In the genomic region with DNA sequence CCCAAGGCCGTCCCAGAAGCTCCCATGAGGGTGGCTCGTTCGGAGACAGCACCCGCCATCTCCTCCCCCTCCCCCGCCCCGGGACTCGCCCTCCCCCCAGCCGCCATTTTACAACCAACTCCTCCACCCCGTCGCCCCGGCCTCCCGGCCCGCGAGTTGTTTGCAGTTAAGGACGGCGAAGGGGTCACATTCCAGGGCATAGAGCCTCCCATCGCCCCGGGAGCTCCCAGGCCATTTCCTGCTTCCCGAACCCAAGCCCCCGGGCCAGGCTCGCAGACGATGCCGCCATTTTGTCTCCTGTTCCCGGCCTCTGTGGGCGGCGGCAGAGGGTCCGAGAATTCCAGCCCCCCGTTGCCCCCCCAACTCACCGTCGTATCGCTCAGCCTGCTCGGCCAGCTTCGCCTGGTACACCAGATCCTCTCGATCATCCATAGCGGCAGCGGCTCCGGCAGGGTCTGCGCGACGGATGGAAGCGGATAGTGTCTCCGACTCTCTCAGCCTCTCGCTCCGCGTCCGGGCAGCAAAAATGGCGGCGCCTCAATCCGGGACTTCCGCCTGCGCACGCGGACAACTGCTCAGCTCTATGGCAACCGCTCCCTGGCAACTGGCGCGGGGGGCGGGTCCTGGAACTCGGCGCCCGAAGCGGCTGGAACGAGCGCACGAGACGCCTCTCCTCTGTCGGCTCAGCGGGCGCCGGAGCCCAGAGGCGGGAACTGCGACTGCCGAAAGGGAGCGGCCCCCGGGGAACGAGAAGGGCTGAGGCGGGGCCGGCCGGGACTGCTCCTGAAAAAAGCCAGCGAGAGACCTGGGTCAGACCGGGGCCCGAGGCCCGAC, we compare ENCODE assay signal across 8 cellular contexts. TPM values are rescaled to one million over a fixed set of nuclear protein-coding genes. Genes with fewer than 3 reads are reported as not detected.
DNase-seq lines count a peak whose midpoint lies in the region; ATAC-seq and TF ChIP-seq lines count a peak whose summit lies in the region.

TSS of gene YWHAE (minus strand) at position 544 of the 834 bp plus-strand sequence. CDS start at position 432, 112 bp downstream.

- peak within 1 kb of the TSS; percentile 78 for H3K4me3 ChIP-seq in BJ (ENCODE audit: low read depth, low read length)

- no peak for TF ChIP-seq CTCF in BJ (IDR thresholded peaks at IDR 0.05; ENCODE audit: insufficient read depth, low read depth, low read length)

- no peaks in the 10 kb centered on the region for H3K27me3 ChIP-seq in BJ (ENCODE audit: control insufficient read depth, insufficient read depth, low read length)

- POLR2A ChIA-PET in BJ (lab: Charles Lee), result interaction anchor here (0.6 kb wide), 1 partner anchor 20 kb away, joined by 5 read pairs; no protein-coding TSS in a partner anchor

- peak; percentile 71 for ATAC-seq in GM19328 (IDR thresholded peaks at IDR 0.05; ENCODE audit: unreplicated experiment)
- ATAC-seq in HG03520 (IDR thresholded peaks at IDR 0.05; ENCODE audit: unreplicated experiment), result peak; percentile 94
- peak; percentile 96 for ATAC-seq in left lobe of liver

- H3K36me3 ChIP-seq in BJ (ENCODE audit: control insufficient read depth, insufficient read depth, low read length), result no peaks in the 10 kb centered on the region; the same call in 1 of the 2 replicates

- DNase-seq in BJ (ENCODE audit: low read depth), result peak; percentile 63
- peak; percentile 96 for DNase-seq in NCI-H69 (lab: John Stamatoyannopoulos, UW)
- peak; percentile 96 for DNase-seq in activated CD4-positive, alpha-beta T cell treated with anti-CD3 and anti-CD28 coated beads, Interleukin-2, amount 50 U/mL, for 1 hour
- peak; percentile 95 for DNase-seq in dedifferentiated amniotic fluid mesenchymal stem cell (ENCODE audit: extremely low spot score)
- DNase-seq in left lobe of liver (ENCODE audit: low spot score), result peak; percentile 99
- peak; percentile 97 for DNase-seq in stimulated activated CD4-positive, alpha-beta T cell treated with anti-CD3 and anti-CD28 coated beads, Interleukin-2, amount 100 ng/mL, for 4 hours (ENCODE audit: low read depth)

- CTCF ChIA-PET in BJ (lab: Yijun Ruan, JAX), result interaction anchor here (0.7 to 1.5 kb wide), 4 partner anchors 9 to 269 kb away, joined by 3 to 5 read pairs (median 4); no protein-coding TSS in a partner anchor

RNA-seq across cellular contexts. Expression of gene YWHAE, which starts in this region (rescaled TPM):
- 618 and 665 TPM in 2 replicates for polyA plus RNA-seq in BJ (2011; rRNA removed)
- 294 and 497 TPM in 2 replicates for polyA minus RNA-seq in BJ (2011; rRNA and poly(A)+ RNA removed)
- 174 TPM for total RNA-seq in left lobe of liver

Comparison
In these comparisons a context has a peak if more than half of its experiments do, and no peak if none do; other contexts are left out.
1. Peak in every context shown above with its lines: DNase-seq, ATAC-seq and H3K4me3 ChIP-seq.